10 cellular contexts compared by ENCODE assay signal in genomic region chr2:11697103-11697871, GRCh38. TPM values are rescaled to one million over a fixed set of nuclear protein-coding genes. Genes with fewer than 3 reads are reported as not detected.
DNase-seq lines count a peak whose midpoint lies in the region; ATAC-seq and TF ChIP-seq lines count a peak whose summit lies in the region.
"Had no signal": no experiment of that assay in that cellular context is flagged by ENCODE, and none has a peak within 500 bp of the region (broad histone marks: within the 10 kb centered on the region; RNA-seq: fewer than 3 reads in every experiment).

No MANE protein-coding gene starts in this region.

- no peaks in the 10 kb centered on the region for H3K27me3 ChIP-seq in MG63

- ATAC-seq in GM18868 (IDR thresholded peaks at IDR 0.05; ENCODE audit: unreplicated experiment) = no peak
- ATAC-seq in GM21619 (IDR thresholded peaks at IDR 0.05; ENCODE audit: unreplicated experiment) = no peak

- no peak for TF ChIP-seq CTCF in AG10803 (conservative IDR thresholded peaks at IDR 0.05; ENCODE audit: low read length)
- no peak for TF ChIP-seq CTCF in epithelial cell of esophagus (IDR thresholded peaks at IDR 0.05; ENCODE audit: insufficient read depth, low read depth, low read length, missing control alignments)

- no peaks in the 10 kb centered on the region for H3K9me3 Mint-ChIP-seq in activated T-helper 1 cell treated with anti-CD3 and anti-CD28 coated beads, Interleukin-12 subunit alpha, Interleukin-12 subunit beta, Interleukin-2, Interleukin-4 antibody, amounts not matched to agents 30 ng/mL and 10 ng/mL and 1 ng/mL, durations not matched to agents 14 hours and 24 hours and 36 hours
- H3K9me3 Mint-ChIP-seq: memory B cell had no signal

- H3K4me3 ChIP-seq in AG10803 (ENCODE audit: low read length) (no peak overlapping the region), MG63 (no peak overlapping the region), epithelial cell of esophagus (ENCODE audit: low read length) (no peak overlapping the region)

- intact Hi-C loops in activated T-helper 1 cell treated with anti-CD3 and anti-CD28 coated beads, Interleukin-12 subunit alpha, Interleukin-12 subunit beta, Interleukin-2, Interleukin-4 antibody, amounts not matched to agents 30 ng/mL and 10 ng/mL and 1 ng/mL, durations not matched to agents 14 hours and 24 hours and 36 hours (cut with micrococcal nuclease) = no loop called here

- no peaks in the 10 kb centered on the region for H3K36me3 ChIP-seq in MG63

- no peaks in the 10 kb centered on the region for H3K27me3 Mint-ChIP-seq in activated T-helper 1 cell treated with anti-CD3 and anti-CD28 coated beads, Interleukin-12 subunit alpha, Interleukin-12 subunit beta, Interleukin-2, Interleukin-4 antibody, amounts not matched to agents 30 ng/mL and 10 ng/mL and 1 ng/mL, durations not matched to agents 14 hours and 24 hours and 36 hours (ENCODE audit: insufficient read depth)
- H3K27me3 Mint-ChIP-seq: memory B cell had no signal

- DNase-seq in AG10803 (ENCODE audit: low read depth) = peak; percentile 72
- peak; percentile 100 for DNase-seq in MG63
- peak; percentile 76 for DNase-seq in epithelial cell of esophagus (ENCODE audit: low read depth)
- DNase-seq in myocyte (ENCODE audit: low read depth) = peak; percentile 71
- DNase-seq in activated T-helper 1 cell treated with anti-CD3 and anti-CD28 coated beads, Interleukin-12 subunit alpha, Interleukin-12 subunit beta, Interleukin-2, Interleukin-4 antibody, amounts not matched to agents 30 ng/mL and 10 ng/mL and 1 ng/mL, durations not matched to agents 14 hours and 24 hours and 36 hours (ENCODE audit: low spot score) = no peak
- DNase-seq in HuH-7.5 (ENCODE audit: low spot score) = no peak

- no peaks in the 10 kb centered on the region for H3K9me3 ChIP-seq in MG63

- H3K4me1 Mint-ChIP-seq in activated T-helper 1 cell treated with anti-CD3 and anti-CD28 coated beads, Interleukin-12 subunit alpha, Interleukin-12 subunit beta, Interleukin-2, Interleukin-4 antibody, amounts not matched to agents 30 ng/mL and 10 ng/mL and 1 ng/mL, durations not matched to agents 14 hours and 24 hours and 36 hours (ENCODE audit: low read depth) = no peaks in the 10 kb centered on the region

- no peak overlapping the region for H3K4me3 Mint-ChIP-seq in activated T-helper 1 cell treated with anti-CD3 and anti-CD28 coated beads, Interleukin-12 subunit alpha, Interleukin-12 subunit beta, Interleukin-2, Interleukin-4 antibody, amounts not matched to agents 30 ng/mL and 10 ng/mL and 1 ng/mL, durations not matched to agents 14 hours and 24 hours and 36 hours
- H3K4me3 Mint-ChIP-seq: memory B cell had no signal

- H3K36me3 Mint-ChIP-seq in activated T-helper 1 cell treated with anti-CD3 and anti-CD28 coated beads, Interleukin-12 subunit alpha, Interleukin-12 subunit beta, Interleukin-2, Interleukin-4 antibody, amounts not matched to agents 30 ng/mL and 10 ng/mL and 1 ng/mL, durations not matched to agents 14 hours and 24 hours and 36 hours (ENCODE audit: low read depth) = no peaks in the 10 kb centered on the region
- H3K36me3 Mint-ChIP-seq: memory B cell had no signal

- H3K27ac Mint-ChIP-seq in activated T-helper 1 cell treated with anti-CD3 and anti-CD28 coated beads, Interleukin-12 subunit alpha, Interleukin-12 subunit beta, Interleukin-2, Interleukin-4 antibody, amounts not matched to agents 30 ng/mL and 10 ng/mL and 1 ng/mL, durations not matched to agents 14 hours and 24 hours and 36 hours = no peak overlapping the region
- H3K27ac Mint-ChIP-seq: memory B cell had no signal

RNA-seq across cellular contexts. Expression of gene NTSR2, which starts 27.3 kb away (rescaled TPM):
- total RNA-seq in MG63 (2014; rRNA removed; shearing (Covaris generic); ENCODE audit: low replicate concordance) = not detected in 2 replicates
- total RNA-seq in myocyte = not detected in 2 replicates
- not detected for polyA plus RNA-seq in myocyte (2012)
- not detected in 2 replicates for total RNA-seq in activated T-helper 1 cell treated with anti-CD3 and anti-CD28 coated beads, Interleukin-12 subunit alpha, Interleukin-12 subunit beta, Interleukin-2, Interleukin-4 antibody, amounts not matched to agents 30 ng/mL and 10 ng/mL and 1 ng/mL, durations not matched to agents 14 hours and 24 hours and 36 hours
- total RNA-seq: HT-29 had no signal

RNA-seq across cellular contexts. Expression of gene LPIN1, which starts 49.1 kb away (rescaled TPM):
- 139 and 207 TPM in 2 replicates for total RNA-seq in MG63 (2014; rRNA removed; shearing (Covaris generic); ENCODE audit: low replicate concordance)
- total RNA-seq in myocyte = 42.2 and 57.4 TPM in 2 replicates
- 18.4 TPM for polyA plus RNA-seq in myocyte (2012)
- total RNA-seq in activated T-helper 1 cell treated with anti-CD3 and anti-CD28 coated beads, Interleukin-12 subunit alpha, Interleukin-12 subunit beta, Interleukin-2, Interleukin-4 antibody, amounts not matched to agents 30 ng/mL and 10 ng/mL and 1 ng/mL, durations not matched to agents 14 hours and 24 hours and 36 hours = 46.0 and 49.5 TPM in 2 replicates

Comparison
In these comparisons a context has a peak if more than half of its experiments do, and no peak if none do; other contexts are left out.
1. DNase-seq: peak in AG10803 (single experiment), MG63 (single experiment), epithelial cell of esophagus (single experiment) and myocyte (single experiment); none in activated T-helper 1 cell treated with anti-CD3 and anti-CD28 coated beads, Interleukin-12 subunit alpha, Interleukin-12 subunit beta, Interleukin-2, Interleukin-4 antibody, amounts not matched to agents 30 ng/mL and 10 ng/mL and 1 ng/mL, durations not matched to agents 14 hours and 24 hours and 36 hours (single experiment) and HuH-7.5 (single experiment).